ENCODE assay signal across 19 cellular contexts in genomic region chr7:132183822-132184380, GRCh38.
"Had no signal": no experiment of that assay in that cellular context is flagged by ENCODE, and none has a peak within 500 bp of the region (broad histone marks: within the 10 kb centered on the region; RNA-seq: fewer than 3 reads in every experiment).

No MANE protein-coding gene starts in this region.

- H3K27ac Mint-ChIP-seq: activated B cell treated with CpG ODN at 0.5 μM for 24 hours; activated CD4-positive, alpha-beta T cell treated with anti-CD3 and anti-CD28 coated beads, Interleukin-2, amount 10 ng/mL, durations not matched to agents 24 days and 14 days; activated naive CD4-positive, alpha-beta T cell treated with anti-CD3 and anti-CD28 coated beads, Interleukin-2, amount 50 U/mL, for 72 hours; activated T-cell treated with anti-CD3 and anti-CD28 coated beads, Interleukin-2, amount 50 U/mL, for 72 hours; naive thymus-derived CD8-positive, alpha-beta T cell; stimulated activated naive B cell treated with anti-CD40 and anti-IgM and Interleukin-4, amounts not matched to agents 10 μg/mL and 1 μg/mL and 100 μg/mL, for 72 hours had no signal

- H3K4me1 ChIP-seq: gastrocnemius medialis, heart left ventricle, tibial nerve had no signal

- H3K4me3 Mint-ChIP-seq: activated B cell treated with CpG ODN at 0.5 μM for 24 hours; activated CD4-positive, alpha-beta T cell treated with anti-CD3 and anti-CD28 coated beads, Interleukin-2, amount 10 ng/mL, durations not matched to agents 24 days and 14 days; activated T-cell treated with anti-CD3 and anti-CD28 coated beads, Interleukin-2, amount 50 U/mL, for 72 hours; naive thymus-derived CD8-positive, alpha-beta T cell; stimulated activated naive B cell treated with anti-CD40 and anti-IgM and Interleukin-4, amounts not matched to agents 10 μg/mL and 1 μg/mL and 100 μg/mL, for 72 hours had no signal

- H3K36me3 ChIP-seq: gastrocnemius medialis, neutrophil had no signal

- H3K27me3 ChIP-seq: dorsolateral prefrontal cortex, gastrocnemius medialis, heart left ventricle, neutrophil, tibial nerve had no signal

- DNase-seq: activated B cell treated with CpG ODN at 0.5 μM for 24 hours; activated CD4-positive, alpha-beta T cell treated with anti-CD3 and anti-CD28 coated beads, Interleukin-2, amount 10 ng/mL, durations not matched to agents 24 days and 14 days; activated CD8-positive, alpha-beta memory T cell treated with anti-CD3 and anti-CD28 coated beads, Interleukin-2, amount 50 U/mL, for 48 hours; activated gamma-delta T cell; activated T-cell treated with anti-CD3 and anti-CD28 coated beads, Interleukin-2, amount 50 U/mL, for 72 hours; dorsolateral prefrontal cortex; erythroblast; gastrocnemius medialis; heart left ventricle; islet precursor cell; naive thymus-derived CD8-positive, alpha-beta T cell; retina; stimulated activated CD4-positive, alpha-beta T cell treated with anti-CD3 and anti-CD28 coated beads, Interleukin-15, amount 100 ng/mL, for 24 hours; stimulated activated CD4-positive, alpha-beta T cell treated with anti-CD3 and anti-CD28 coated beads, Interleukin-4, amount 100 ng/mL, for 1 hour; stimulated activated naive B cell treated with anti-CD40 and anti-IgM and Interleukin-4, amounts not matched to agents 10 μg/mL and 1 μg/mL and 100 μg/mL, for 72 hours had no signal

- H3K27me3 Mint-ChIP-seq: activated B cell treated with CpG ODN at 0.5 μM for 24 hours; activated CD4-positive, alpha-beta T cell treated with anti-CD3 and anti-CD28 coated beads, Interleukin-2, amount 10 ng/mL, durations not matched to agents 24 days and 14 days; stimulated activated naive B cell treated with anti-CD40 and anti-IgM and Interleukin-4, amounts not matched to agents 10 μg/mL and 1 μg/mL and 100 μg/mL, for 72 hours had no signal

- H3K27ac ChIP-seq: gastrocnemius medialis, heart left ventricle, neutrophil, tibial nerve had no signal

- ATAC-seq: activated naive CD4-positive, alpha-beta T cell treated with anti-CD3 and anti-CD28 coated beads, Interleukin-2, amount 50 U/mL, for 72 hours; activated T-cell treated with anti-CD3 and anti-CD28 coated beads, Interleukin-2, amount 50 U/mL, for 72 hours; gastrocnemius medialis; heart left ventricle; left lobe of liver; naive thymus-derived CD8-positive, alpha-beta T cell; stimulated activated naive B cell treated with anti-CD40 and anti-IgM and Interleukin-4, amounts not matched to agents 10 μg/mL and 1 μg/mL and 100 μg/mL, for 72 hours had no signal

- H3K4me1 Mint-ChIP-seq: activated B cell treated with CpG ODN at 0.5 μM for 24 hours; activated CD4-positive, alpha-beta T cell treated with anti-CD3 and anti-CD28 coated beads, Interleukin-2, amount 10 ng/mL, durations not matched to agents 24 days and 14 days; naive thymus-derived CD8-positive, alpha-beta T cell; stimulated activated naive B cell treated with anti-CD40 and anti-IgM and Interleukin-4, amounts not matched to agents 10 μg/mL and 1 μg/mL and 100 μg/mL, for 72 hours had no signal

- H3K4me3 ChIP-seq: dorsolateral prefrontal cortex, gastrocnemius medialis, heart left ventricle, tibial nerve had no signal
